ENCODE assay signal across 1 cellular context in genomic region chr12:51533799-51534198, GRCh38.
TF ChIP-seq lines count a peak whose summit lies in the region.

No MANE protein-coding gene starts in this region.

TF ChIP-seq in HCT116, 20 proteins besides CTCF, POLR2A, EP300 and RAD21 (continued from another document):
- TF ChIP-seq CEBPB (IDR thresholded peaks at IDR 0.05; ENCODE audit: low read depth) (no peak), SIN3A (IDR thresholded peaks at IDR 0.05; ENCODE audit: low read depth) (no peak), YY1 (IDR thresholded peaks at IDR 0.05; ENCODE audit: extremely low read depth, insufficient replicate concordance, low read depth, low read length) (no peak)
- TF ChIP-seq, protein P1, sequence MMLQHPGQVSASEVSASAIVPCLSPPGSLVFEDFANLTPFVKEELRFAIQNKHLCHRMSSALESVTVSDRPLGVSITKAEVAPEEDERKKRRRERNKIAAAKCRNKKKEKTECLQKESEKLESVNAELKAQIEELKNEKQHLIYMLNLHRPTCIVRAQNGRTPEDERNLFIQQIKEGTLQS (IDR thresholded peaks at IDR 0.05), result no peak
